17 cellular contexts compared by ENCODE assay signal in genomic region chr14:68894123-68894522, GRCh38.
DNase-seq lines count a peak whose midpoint lies in the region; ATAC-seq and TF ChIP-seq lines count a peak whose summit lies in the region.
"Had no signal": no experiment of that assay in that cellular context is flagged by ENCODE, and none has a peak within 500 bp of the region (broad histone marks: within the 10 kb centered on the region; RNA-seq: fewer than 3 reads in every experiment).

No MANE protein-coding gene starts in this region.

- H3K9ac ChIP-seq in fibroblast of lung (ENCODE audit: insufficient read depth, low read length) = no peak overlapping the region

- H4K20me1 ChIP-seq in fibroblast of lung (ENCODE audit: control insufficient read depth, extremely low read depth, insufficient read depth, low read length) (no peaks in the 10 kb centered on the region), PC-9 (ENCODE audit: insufficient read depth) (peaks cover 14% of the 10 kb centered on the region; the same call in 1 of the 2 replicates)

- intact Hi-C loops in left colon (cut with DNase I, micrococcal nuclease) (no loop called here), PC-9 (cut with micrococcal nuclease; ENCODE audit: unreplicated experiment) (no loop called here)

- H3K4me1 ChIP-seq in fibroblast of lung (ENCODE audit: control insufficient read depth, extremely low read depth, insufficient read depth, low read length) (peaks cover 10% of the 10 kb centered on the region), thoracic aorta (ENCODE audit: control insufficient read depth in 1 of 2, low read depth in 2 of 2) (peaks cover 7 to 77% of the 10 kb centered on the region in 2 donors), PC-9 (replicated peaks; ENCODE audit: insufficient read depth) (no peaks in the 10 kb centered on the region)
- H3K4me1 ChIP-seq in effector memory CD4-positive, alpha-beta T cell (ENCODE audit: control insufficient read depth, insufficient read depth, low read length, poor library complexity, severe bottlenecking) = no peaks in the 10 kb centered on the region
- H3K4me1 ChIP-seq: Caco-2 had no signal

- H3F3A ChIP-seq in PC-9 (ENCODE audit: insufficient read depth, low read depth) = peaks cover 28% of the 10 kb centered on the region; the same call in 1 of the 2 replicates

- DNase-seq in amniotic epithelial cell (ENCODE audit: low read depth) = peak; percentile 42
- peak; percentile 47 to 61 for DNase-seq in fibroblast of lung (ENCODE audit: low read depth in 2 of 2)
- DNase-seq in left colon = peak; percentile 26 to 77
- DNase-seq in thoracic aorta (ENCODE audit: low spot score) = peak; percentile 41
- DNase-seq in effector memory CD4-positive, alpha-beta T cell = no peak
- DNase-seq in mesenteric fat pad (ENCODE audit: low spot score) = no peak
- DNase-seq in PC-9 = no peak
- no peak for DNase-seq in HuH-7.5 (ENCODE audit: low spot score)
- DNase-seq: activated CD4-positive, alpha-beta T cell treated with anti-CD3 and anti-CD28 coated beads, Interleukin-2, amount 50 U/mL, for 48 hours; AML-193; Caco-2; central memory CD4-positive, alpha-beta T cell; NCI-H1694 treated with DMSO at 0.1 percent for 48 hours; NCI-H446 treated with DMSO at 0.1 percent for 48 hours; stimulated activated CD4-positive, alpha-beta T cell treated with anti-CD3 and anti-CD28 coated beads, Interleukin-2, amount 100 ng/mL, for 24 hours; substantia nigra; T-cell had no signal

- ATAC-seq in left colon = no peak
- ATAC-seq in thoracic aorta (ENCODE audit: insufficient number of reproducible peaks, low FRiP score, low read depth) = peak; percentile 29
- ATAC-seq: T-cell had no signal

- H3K79me2 ChIP-seq in fibroblast of lung (ENCODE audit: control insufficient read depth, insufficient read depth, low read length) = peaks cover 18% of the 10 kb centered on the region
- H3K79me2 ChIP-seq in PC-9 (ENCODE audit: low read depth) = no peaks in the 10 kb centered on the region

- no peaks in the 10 kb centered on the region for H3K9me2 ChIP-seq in PC-9 (ENCODE audit: insufficient read depth)

- BruUV-seq in PC-9 (replicated peaks; lab: Mats Ljungman, UMichigan) = no TSS peak

- no peak overlapping the region for H3K27ac ChIP-seq in fibroblast of lung (ENCODE audit: insufficient read depth, low read length)
- peak overlapping the region; percentile 67 to 80 for H3K27ac ChIP-seq in thoracic aorta
- H3K27ac ChIP-seq in effector memory CD4-positive, alpha-beta T cell (ENCODE audit: insufficient read depth, low read length, poor library complexity, severe bottlenecking) = no peak overlapping the region
- H3K27ac ChIP-seq in PC-9 = no peak overlapping the region

- H3K4me2 ChIP-seq in fibroblast of lung (ENCODE audit: extremely low read depth, insufficient read depth, low read length) (no peak overlapping the region), PC-9 (no peak overlapping the region)

- H3K27me3 ChIP-seq in fibroblast of lung (ENCODE audit: control insufficient read depth, insufficient read depth, low read length) (no peaks in the 10 kb centered on the region), thoracic aorta (replicated peaks; ENCODE audit: insufficient read depth) (no peaks in the 10 kb centered on the region), PC-9 (ENCODE audit: insufficient read depth, low read depth) (no peaks in the 10 kb centered on the region)
- no peaks in the 10 kb centered on the region for H3K27me3 ChIP-seq in effector memory CD4-positive, alpha-beta T cell (replicated peaks; ENCODE audit: control insufficient read depth, insufficient read depth, low read length, poor library complexity, severe bottlenecking)

- H3K9me3 ChIP-seq in fibroblast of lung (ENCODE audit: control insufficient read depth, insufficient read depth, low read depth, low read length) (no peaks in the 10 kb centered on the region), thoracic aorta (no peaks in the 10 kb centered on the region), PC-9 (ENCODE audit: insufficient read depth, low read depth) (no peaks in the 10 kb centered on the region)
- H3K9me3 ChIP-seq in effector memory CD4-positive, alpha-beta T cell (ENCODE audit: control insufficient read depth, low read length) = no peaks in the 10 kb centered on the region
- H3K9me3 ChIP-seq: Caco-2 had no signal

- H3K4me3 ChIP-seq in fibroblast of lung (replicated peaks in 1 of 4; ENCODE audit: control extremely low read depth in 1 of 4, insufficient read depth in 1 of 4, low read depth in 3 of 4, low read length in 4 of 4) (no peak overlapping the region), thoracic aorta (no peak overlapping the region), PC-9 (no peak overlapping the region)
- H3K4me3 ChIP-seq in effector memory CD4-positive, alpha-beta T cell (ENCODE audit: insufficient read depth, low read depth, low read length, poor library complexity, severe bottlenecking) = no peak overlapping the region

- H3K36me3 ChIP-seq in fibroblast of lung (ENCODE audit: control insufficient read depth, insufficient read depth, low read length) (peaks cover 39% of the 10 kb centered on the region), thoracic aorta (peaks cover 52% of the 10 kb centered on the region), PC-9 (ENCODE audit: low read depth) (peaks cover 63% of the 10 kb centered on the region)
- H3K36me3 ChIP-seq in effector memory CD4-positive, alpha-beta T cell (ENCODE audit: control insufficient read depth, insufficient read depth, low read length) = peaks cover 37% of the 10 kb centered on the region

- POLR2A ChIA-PET in PC-9 (lab: Charles Lee; ENCODE audit: unreplicated experiment) = no interaction called here

- CTCF ChIA-PET in PC-9 (lab: Charles Lee) = no interaction called here

- TF ChIP-seq CTCF in fibroblast of lung (conservative IDR thresholded peaks at IDR 0.05 in 1 of 2, IDR thresholded peaks at IDR 0.05 in 1 of 2; ENCODE audit: low read depth in 1 of 2, low read length in 2 of 2) (no peak), thoracic aorta (IDR thresholded peaks at IDR 0.05) (no peak), PC-9 (conservative IDR thresholded peaks at IDR 0.05) (no peak)

- no peak overlapping the region for H2AFZ ChIP-seq in fibroblast of lung (ENCODE audit: low read length)
- no peak overlapping the region for H2AFZ ChIP-seq in PC-9

Comparison
In these comparisons a context has a peak if more than half of its experiments do, and no peak if none do; other contexts are left out.
1. DNase-seq: peak in amniotic epithelial cell (single experiment), fibroblast of lung (2 of 2), left colon (2 of 2) and thoracic aorta (single experiment); none in effector memory CD4-positive, alpha-beta T cell (0 of 3), mesenteric fat pad (single experiment), PC-9 (0 of 2) and HuH-7.5 (single experiment).
2. H3K27ac ChIP-seq: peak in thoracic aorta (2 of 2); none in fibroblast of lung (single experiment), effector memory CD4-positive, alpha-beta T cell (single experiment) and PC-9 (single experiment).